In the genomic region with DNA sequence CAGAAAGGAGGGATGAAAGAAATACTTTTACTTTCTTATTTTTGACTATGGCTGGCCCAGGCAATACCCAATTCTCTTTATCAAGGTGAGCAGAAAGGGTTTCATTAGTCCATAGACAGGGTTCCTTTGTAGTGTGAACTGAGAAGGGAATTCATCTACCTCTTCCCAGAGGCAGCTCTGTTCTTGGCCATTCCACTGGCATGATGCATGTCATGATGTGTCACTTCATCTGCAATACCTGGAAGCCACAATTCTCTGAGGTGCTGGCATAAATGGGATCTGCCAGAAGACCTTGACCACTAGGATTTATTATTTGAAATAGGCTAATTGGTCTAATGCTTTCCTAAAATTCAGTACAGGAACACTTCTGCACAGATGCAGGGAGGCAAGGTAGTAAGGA, we compare ENCODE assay signal across 1 cellular context.
TF ChIP-seq lines count a peak whose summit lies in the region.

No MANE protein-coding gene starts in this region.

TF ChIP-seq in HCT116, 20 proteins besides CTCF, POLR2A, EP300 and RAD21 (continued from another document):
- TF ChIP-seq REST (IDR thresholded peaks at IDR 0.05; ENCODE audit: low read depth) (no peak), ZFX (IDR thresholded peaks at IDR 0.05) (no peak), CBX3 (IDR thresholded peaks at IDR 0.05; ENCODE audit: low read depth) (no peak)
